In genomic region chr17:2936351-2936750, GRCh38 we compare ENCODE assay signal across 28 cellular contexts.
"Had no signal": no experiment of that assay in that cellular context is flagged by ENCODE, and none has a peak within 500 bp of the region (broad histone marks: within the 10 kb centered on the region; RNA-seq: fewer than 3 reads in every experiment).

No MANE protein-coding gene starts in this region.

- ATAC-seq: activated CD8-positive, alpha-beta memory T cell treated with anti-CD3 and anti-CD28 coated beads, Interleukin-2, amount 10 ng/mL, durations not matched to agents 7 days and 5 days; activated CD8-positive, alpha-beta T cell treated with anti-CD3 and anti-CD28 coated beads, Interleukin-2, amount 10 ng/mL, durations not matched to agents 7 days and 5 days; activated naive CD4-positive, alpha-beta T cell treated with anti-CD3 and anti-CD28 coated beads, Interleukin-2, amount 50 U/mL, for 72 hours; body of pancreas; heart left ventricle; left cardiac atrium; SK-N-SH treated with all-trans-retinoic acid at 6 μM for 48 hours; stimulated activated naive CD8-positive, alpha-beta T cell treated with anti-CD3 and anti-CD28 coated beads, Interleukin-15, Interleukin-2, amounts not matched to agents 100 U/mL and 50 U/mL, for 24 hours had no signal

- H3K4me3 ChIP-seq: body of pancreas, colonic mucosa, heart left ventricle, right atrium auricular region, testis, transverse colon had no signal

- H3K4me3 Mint-ChIP-seq: activated CD4-positive, alpha-beta T cell treated with anti-CD3 and anti-CD28 coated beads, Interleukin-2, amount 10 ng/mL, durations not matched to agents 7 days and 5 days; activated CD8-positive, alpha-beta memory T cell treated with anti-CD3 and anti-CD28 coated beads, Interleukin-2, amount 10 ng/mL, durations not matched to agents 7 days and 5 days; activated CD8-positive, alpha-beta T cell treated with anti-CD3 and anti-CD28 coated beads, Interleukin-2, amount 10 ng/mL, durations not matched to agents 7 days and 5 days; mesothelial cell of epicardium; neural crest cell had no signal

- H3K9me3 ChIP-seq: body of pancreas, colonic mucosa, heart left ventricle, right atrium auricular region, testis, transverse colon had no signal

- DNase-seq: activated CD4-positive, alpha-beta T cell treated with anti-CD3 and anti-CD28 coated beads for 1 hour; activated CD4-positive, alpha-beta T cell treated with anti-CD3 and anti-CD28 coated beads, Interleukin-2, amount 10 ng/mL, durations not matched to agents 7 days and 5 days; activated CD8-positive, alpha-beta memory T cell treated with anti-CD3 and anti-CD28 coated beads, Interleukin-2, amount 10 ng/mL, durations not matched to agents 7 days and 5 days; activated CD8-positive, alpha-beta T cell treated with anti-CD3 and anti-CD28 coated beads, Interleukin-2, amount 10 ng/mL, durations not matched to agents 7 days and 5 days; activated naive CD4-positive, alpha-beta T cell; activated T-cell treated with anti-CD3 and anti-CD28 coated beads, Interleukin-2, amount 50 U/mL, for 48 hours; aorta; body of pancreas; cerebellar nuclear complex; colonic mucosa; effector memory CD4-positive, alpha-beta T cell; heart left ventricle; islet precursor cell; left cardiac atrium; mammary epithelial cell; naive B cell; nucleus accumbens; stimulated activated CD4-positive, alpha-beta T cell treated with anti-CD3 and anti-CD28 coated beads, Interleukin-15, amount 100 ng/mL, for 24 hours; stimulated activated naive CD8-positive, alpha-beta T cell treated with anti-CD3 and anti-CD28 coated beads, Interleukin-15, Interleukin-2, amounts not matched to agents 100 U/mL and 50 U/mL, for 24 hours; T-helper 2 cell; testis; transverse colon had no signal

- H3K36me3 Mint-ChIP-seq: activated CD8-positive, alpha-beta memory T cell treated with anti-CD3 and anti-CD28 coated beads, Interleukin-2, amount 10 ng/mL, durations not matched to agents 7 days and 5 days; activated naive CD4-positive, alpha-beta T cell treated with anti-CD3 and anti-CD28 coated beads, Interleukin-2, amount 50 U/mL, for 72 hours; mesothelial cell of epicardium had no signal

- H2AFZ ChIP-seq: parathyroid adenoma had no signal

- H3K4me1 ChIP-seq: colonic mucosa had no signal

- H3K9me3 Mint-ChIP-seq: activated CD4-positive, alpha-beta T cell treated with anti-CD3 and anti-CD28 coated beads, Interleukin-2, amount 10 ng/mL, durations not matched to agents 7 days and 5 days; activated naive CD4-positive, alpha-beta T cell treated with anti-CD3 and anti-CD28 coated beads, Interleukin-2, amount 50 U/mL, for 72 hours; mesothelial cell of epicardium; naive B cell; neural crest cell had no signal

- H3K27me3 ChIP-seq: body of pancreas, colonic mucosa, heart left ventricle, right atrium auricular region, testis, transverse colon had no signal

- H3K27ac Mint-ChIP-seq: activated CD8-positive, alpha-beta memory T cell treated with anti-CD3 and anti-CD28 coated beads, Interleukin-2, amount 10 ng/mL, durations not matched to agents 7 days and 5 days; activated CD8-positive, alpha-beta T cell treated with anti-CD3 and anti-CD28 coated beads, Interleukin-2, amount 10 ng/mL, durations not matched to agents 7 days and 5 days; activated naive CD4-positive, alpha-beta T cell treated with anti-CD3 and anti-CD28 coated beads, Interleukin-2, amount 50 U/mL, for 72 hours; mesothelial cell of epicardium had no signal

- H3K79me2 ChIP-seq: parathyroid adenoma had no signal

- H3K36me3 ChIP-seq: colonic mucosa, right atrium auricular region, transverse colon had no signal

- H3K4me1 Mint-ChIP-seq: activated CD4-positive, alpha-beta T cell treated with anti-CD3 and anti-CD28 coated beads, Interleukin-2, amount 10 ng/mL, durations not matched to agents 7 days and 5 days; activated CD8-positive, alpha-beta memory T cell treated with anti-CD3 and anti-CD28 coated beads, Interleukin-2, amount 10 ng/mL, durations not matched to agents 7 days and 5 days had no signal

- H3K27me3 Mint-ChIP-seq: activated CD4-positive, alpha-beta T cell treated with anti-CD3 and anti-CD28 coated beads, Interleukin-2, amount 10 ng/mL, durations not matched to agents 7 days and 5 days; activated CD8-positive, alpha-beta memory T cell treated with anti-CD3 and anti-CD28 coated beads, Interleukin-2, amount 10 ng/mL, durations not matched to agents 7 days and 5 days had no signal

- H3K27ac ChIP-seq: body of pancreas, colonic mucosa, heart left ventricle, parathyroid adenoma, right atrium auricular region, testis, transverse colon had no signal
